ENCODE assay signal across 24 cellular contexts in the genomic region with DNA sequence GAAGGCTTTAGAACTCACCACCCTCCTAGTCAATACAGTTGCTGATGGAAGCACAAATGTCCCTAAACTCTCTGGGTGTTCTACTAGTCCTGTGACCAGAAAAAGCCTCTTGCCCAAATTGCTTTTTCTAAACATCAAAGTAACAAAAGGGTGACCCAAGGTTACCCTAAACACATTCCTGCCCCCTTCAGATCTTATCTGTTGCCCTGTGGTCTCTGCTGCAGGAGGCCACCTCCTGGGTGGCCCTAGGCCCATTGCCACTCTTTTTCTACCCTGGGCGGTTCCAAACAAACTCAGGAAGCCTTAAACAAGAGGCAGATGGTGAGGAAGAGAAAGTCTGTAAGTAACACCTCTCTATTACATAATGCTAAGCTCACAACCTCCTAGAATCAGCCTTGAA. TPM values are rescaled to one million over a fixed set of nuclear protein-coding genes. Genes with fewer than 3 reads are reported as not detected.
A peak's percentile ranks its signal among the peaks of the same experiment; 100 is the strongest.
DNase-seq lines count a peak whose midpoint lies in the region; ATAC-seq and TF ChIP-seq lines count a peak whose summit lies in the region.
"Had no signal": no experiment of that assay in that cellular context is flagged by ENCODE, and none has a peak within 500 bp of the region (broad histone marks: within the 10 kb centered on the region; RNA-seq: fewer than 3 reads in every experiment).

No MANE protein-coding gene starts in this region.

- H3K9me3 ChIP-seq in heart left ventricle (no peaks in the 10 kb centered on the region), right cardiac atrium (ENCODE audit: control insufficient read depth, low read length) (no peaks in the 10 kb centered on the region), suprapubic skin (no peaks in the 10 kb centered on the region)
- H3K9me3 ChIP-seq: HAP-1, SK-N-SH had no signal

- ATAC-seq in heart left ventricle (no peak), right cardiac atrium (no peak), GM21619 (IDR thresholded peaks at IDR 0.05; ENCODE audit: unreplicated experiment) (no peak)

- TF ChIP-seq POLR2A in heart left ventricle (IDR thresholded peaks at IDR 0.05) (no peak), suprapubic skin (IDR thresholded peaks at IDR 0.05) (no peak)

- H3K27me3 ChIP-seq in heart left ventricle, result peaks cover 0 to 28% (median 0%) of the 10 kb centered on the region in 9 donors
- no peaks in the 10 kb centered on the region for H3K27me3 ChIP-seq in right cardiac atrium (ENCODE audit: control insufficient read depth, insufficient read depth)
- H3K27me3 ChIP-seq in suprapubic skin, result no peaks in the 10 kb centered on the region

- peaks cover 0 to 46% (median 14%) of the 10 kb centered on the region in 12 donors for H3K4me1 ChIP-seq in heart left ventricle
- H3K4me1 ChIP-seq in right cardiac atrium (ENCODE audit: control insufficient read depth, insufficient read depth, low read length), result no peaks in the 10 kb centered on the region
- peaks cover 33% of the 10 kb centered on the region for H3K4me1 ChIP-seq in suprapubic skin

- H3K36me3 ChIP-seq in heart left ventricle, result peaks cover 0 to 36% (median 6%) of the 10 kb centered on the region in 9 donors
- peaks cover 10% of the 10 kb centered on the region for H3K36me3 ChIP-seq in suprapubic skin
- H3K36me3 ChIP-seq: HAP-1 had no signal

- DNase-seq in heart left ventricle (no peak), right cardiac atrium (no peak), M059J (ENCODE audit: low read depth) (peak; percentile 23), coronary artery (ENCODE audit: low spot score) (no peak), suprapubic skin (ENCODE audit: low spot score in 2 of 2) (no peak), DMS114 treated with DMSO at 0.1 percent for 48 hours (lab: John Stamatoyannopoulos, UW; ENCODE audit: unreplicated experiment) (no peak), 8988T (no peak)
- DNase-seq: Calu3; CD8-positive, alpha-beta memory T cell; DMS53; GM23248; KBM-7; NCI-H1105; NCI-H146; NCI-H2029; NCI-H2227 treated with DMSO at 0.1 percent for 48 hours; NCI-H510A; NCI-H748 treated with DMSO at 0.1 percent for 48 hours; SHP77; SK-N-SH had no signal

- H3K27ac ChIP-seq in heart left ventricle (peak overlapping the region in 7 of 12 donors; percentile 10 to 97 (median 51)), right cardiac atrium (ENCODE audit: low read length) (no peak overlapping the region), coronary artery (peak overlapping the region; percentile 47 to 57), suprapubic skin (no peak overlapping the region)
- H3K27ac ChIP-seq: C4-2B, GM23248 had no signal

- WGBS in heart left ventricle, 4 donors, result 60 to 74% (median 66%) methylated on average over 1 of the region's 1 CpG
- WGBS in right cardiac atrium, result 66% methylated on average over 1 of the region's 1 CpG
- WGBS in suprapubic skin, result 81% methylated on average over 1 of the region's 1 CpG

- intact Hi-C loops in heart left ventricle (cut with DNase I), result loop anchor here in 4 of 10 donors (5.0 to 10.0 kb wide), 3 partner anchors 55 to 145 kb away; no protein-coding TSS in a partner anchor
- intact Hi-C loops in right cardiac atrium (cut with DNase I), result no loop called here

- TF ChIP-seq CTCF in heart left ventricle (IDR thresholded peaks at IDR 0.05) (no peak), coronary artery (IDR thresholded peaks at IDR 0.05) (no peak), suprapubic skin (IDR thresholded peaks at IDR 0.05) (no peak)

- peak overlapping the region in 4 of 12 donors; percentile 2 to 97 (median 22) for H3K4me3 ChIP-seq in heart left ventricle
- no peak overlapping the region for H3K4me3 ChIP-seq in right cardiac atrium (ENCODE audit: low read length)
- H3K4me3 ChIP-seq in coronary artery, result peak overlapping the region; percentile 44
- peak overlapping the region; percentile 9 for H3K4me3 ChIP-seq in suprapubic skin
- H3K4me3 ChIP-seq: GM23248, HAP-1 had no signal

- TF ChIP-seq EP300 in suprapubic skin (IDR thresholded peaks at IDR 0.05), result no peak

RNA-seq across cellular contexts. Expression of a gene that starts 3.3 kb away (rescaled TPM):
- 10 to 100 TPM in 7 of 9 donors, 1 to 10 TPM in 2; 7.5 to 24.0 (median 11.1) TPM for total RNA-seq in heart left ventricle
- polyA plus RNA-seq in heart left ventricle, result 1 to 10 TPM; 2.8 to 3.9 TPM
- total RNA-seq in right cardiac atrium, result 10 to 100 TPM in 3 of 4 donors, 1 to 10 TPM in 1; 9.2 to 17.9 (median 12.2) TPM
- 3.6 TPM for polyA plus RNA-seq in right cardiac atrium
- 5.8 and 5.9 TPM in 2 replicates for total RNA-seq in M059J (2014; rRNA removed; shearing (Covaris generic))
- 100 to 1,000 TPM in 2 of 4 donors, 10 to 100 TPM in 2; 49.3 to 143 (median 95.2) TPM for total RNA-seq in suprapubic skin
- total RNA-seq: OCI-LY7 had no signal
- polyA plus RNA-seq: CD8-positive, alpha-beta memory T cell had no signal

Comparison
In these comparisons a context has a peak if more than half of its experiments do, and no peak if none do; other contexts are left out.
1. H3K27ac ChIP-seq: peak in heart left ventricle (7 of 12) and coronary artery (2 of 2); none in right cardiac atrium (single experiment) and suprapubic skin (single experiment).